In genomic region chr21:41361786-41362604, GRCh38 we compare ENCODE assay signal across 8 cellular contexts. TPM values are rescaled to one million over a fixed set of nuclear protein-coding genes. Genes with fewer than 3 reads are reported as not detected.
DNase-seq lines count a peak whose midpoint lies in the region; ATAC-seq and TF ChIP-seq lines count a peak whose summit lies in the region.

Gene MX2 (plus strand): TSS chr21:41362027. CDS start chr21:41376907, 14,880 bp downstream.

- H3K4me3 ChIP-seq in GM12865 (ENCODE audit: low read depth, low read length) (peak within 1 kb of the TSS; percentile 61), OCI-LY1 (ENCODE audit: low read depth, low read length, poor library complexity, severe bottlenecking) (peak within 1 kb of the TSS; percentile 49), spleen (peak within 1 kb of the TSS; percentile 29 to 82 (median 49))

- H3K36me3 ChIP-seq in OCI-LY1 (ENCODE audit: insufficient read depth, low read length) (no peaks in the 10 kb centered on the region), spleen (peaks cover 0 to 26% (median 1%) of the 10 kb centered on the region in 6 donors)

- no peaks in the 10 kb centered on the region for H3F3A ChIP-seq in OCI-LY1 (ENCODE audit: insufficient read depth, low read length)

- peaks cover 4% of the 10 kb centered on the region for H3K9me3 Mint-ChIP-seq in glutamatergic neuron (ENCODE audit: unreplicated experiment)

- H3K4me1 ChIP-seq in OCI-LY1 (ENCODE audit: insufficient read depth, low read length, severe bottlenecking): peaks cover 32% of the 10 kb centered on the region
- peaks cover 33 to 73% (median 56%) of the 10 kb centered on the region in 6 donors for H3K4me1 ChIP-seq in spleen

- peaks cover 7% of the 10 kb centered on the region for H3K27me3 Mint-ChIP-seq in glutamatergic neuron (ENCODE audit: unreplicated experiment)

- no peaks in the 10 kb centered on the region for H3K9me2 ChIP-seq in OCI-LY1 (ENCODE audit: low read depth, low read length)

- H3K27ac ChIP-seq in OCI-LY1 (ENCODE audit: low read depth, low read length, poor library complexity, severe bottlenecking) (peak within 1 kb of the TSS; percentile 73), spleen (peak within 1 kb of the TSS; percentile 88 to 99 (median 95))

- no peaks in the 10 kb centered on the region for H3K36me3 Mint-ChIP-seq in glutamatergic neuron (ENCODE audit: unreplicated experiment)

- ATAC-seq in HG02642 (IDR thresholded peaks at IDR 0.05; ENCODE audit: poor library complexity, unreplicated experiment): peak; percentile 56
- ATAC-seq in HG03439 (IDR thresholded peaks at IDR 0.05; ENCODE audit: unreplicated experiment): no peak

- H3K4me3 Mint-ChIP-seq in glutamatergic neuron (ENCODE audit: unreplicated experiment): no peak within 1 kb of the TSS

- peak within 1 kb of the TSS; percentile 31; the same call in 1 of the 2 replicates for H2AFZ ChIP-seq in OCI-LY1 (ENCODE audit: low read length)

- DNase-seq in GM12865 (ENCODE audit: low read depth) (peak; percentile 88), glutamatergic neuron (no peak), spleen (peak; percentile 91), NCI-H128 (lab: John Stamatoyannopoulos, UW; ENCODE audit: unreplicated experiment) (no peak)
- peak; percentile 59 to 61 for DNase-seq in activated T-helper 1 cell treated with anti-CD3 and anti-CD28 coated beads, Interleukin-2, amount 50 U/mL, for 16 hours (ENCODE audit: low read depth in 1 of 2, low spot score in 1 of 2)

- H4K20me1 ChIP-seq in OCI-LY1 (ENCODE audit: insufficient read depth, low read length): no peaks in the 10 kb centered on the region

- WGBS in spleen, 5 donors: 0 to 4% (median 2%) methylated on average over 23 to 24 of the region's 24 CpGs

- peaks cover 11% of the 10 kb centered on the region for H3K4me1 Mint-ChIP-seq in glutamatergic neuron (ENCODE audit: low read depth, unreplicated experiment)

- TF ChIP-seq CTCF in GM12865 (IDR thresholded peaks at IDR 0.05; ENCODE audit: insufficient read depth, low read depth, low read length, missing control alignments): no peak
- no peak for TF ChIP-seq CTCF in OCI-LY1 (IDR thresholded peaks at IDR 0.05; ENCODE audit: low read length)
- TF ChIP-seq CTCF in glutamatergic neuron (IDR thresholded peaks at IDR 0.05; ENCODE audit: partially characterized antibody, unreplicated experiment): no peak
- peak in 2 of 11 experiments; percentile 9 to 27 for TF ChIP-seq CTCF in spleen (IDR thresholded peaks at IDR 0.05 in 8 of 11, conservative IDR thresholded peaks at IDR 0.05 in 3 of 11)

- TF ChIP-seq POLR2A in spleen (IDR thresholded peaks at IDR 0.05): peak in 2 of 3 donors; percentile 41 to 58

- H3K79me2 ChIP-seq in OCI-LY1 (ENCODE audit: insufficient read depth, low read length): no peaks in the 10 kb centered on the region

- H3K4me2 ChIP-seq in OCI-LY1 (ENCODE audit: low read length): peak within 1 kb of the TSS; percentile 71

- intact Hi-C loops in spleen (cut with DNase I; ENCODE audit: low total_unique reads): loop anchor here (10.0 kb wide), 1 partner anchor 63 kb away; the partner anchor contains the start of gene MX1

- peak within 1 kb of the TSS; percentile 42 for H3K9ac ChIP-seq in OCI-LY1 (ENCODE audit: low read length)

- peak within 1 kb of the TSS; percentile 60 for H3K27ac Mint-ChIP-seq in glutamatergic neuron (ENCODE audit: unreplicated experiment)

- H3K27me3 ChIP-seq in OCI-LY1 (ENCODE audit: insufficient read depth, low read length): no peaks in the 10 kb centered on the region
- no peaks in the 10 kb centered on the region for H3K27me3 ChIP-seq in spleen (replicated peaks in 1 of 7)

- H3K9me3 ChIP-seq in OCI-LY1 (ENCODE audit: low read length) (no peaks in the 10 kb centered on the region), spleen (no peaks in the 10 kb centered on the region)

RNA-seq across cellular contexts. Expression of gene MX2, which starts in this region (rescaled TPM):
- total RNA-seq in glutamatergic neuron (ENCODE audit: unreplicated experiment) (not detected), spleen (100 to 1,000 TPM in 2 of 7 donors, 10 to 100 TPM in 5; 56.5 to 109 (median 75.3) TPM)
- 10 to 100 TPM; 20.0 to 34.6 (median 26.8) TPM for polyA plus RNA-seq in spleen

Comparison
In these comparisons a context has a peak if more than half of its experiments do, and no peak if none do; other contexts are left out.
1. RNA of gene MX2 (total RNA-seq): 56.5 to 109 TPM in spleen; not detected in glutamatergic neuron (single experiment); every median in the first group is over 10 times any median in the second.
2. DNase-seq: peak in GM12865 (single experiment), activated T-helper 1 cell treated with anti-CD3 and anti-CD28 coated beads, Interleukin-2, amount 50 U/mL, for 16 hours (2 of 2) and spleen (single experiment); none in glutamatergic neuron (single experiment) and NCI-H128 (single experiment).
3. Peak in every context shown above with its lines, with median percentiles within 50 percentile points of each other: H3K4me3 ChIP-seq.